Comparison of ENCODE assay signal across 8 cellular contexts in the genomic region with DNA sequence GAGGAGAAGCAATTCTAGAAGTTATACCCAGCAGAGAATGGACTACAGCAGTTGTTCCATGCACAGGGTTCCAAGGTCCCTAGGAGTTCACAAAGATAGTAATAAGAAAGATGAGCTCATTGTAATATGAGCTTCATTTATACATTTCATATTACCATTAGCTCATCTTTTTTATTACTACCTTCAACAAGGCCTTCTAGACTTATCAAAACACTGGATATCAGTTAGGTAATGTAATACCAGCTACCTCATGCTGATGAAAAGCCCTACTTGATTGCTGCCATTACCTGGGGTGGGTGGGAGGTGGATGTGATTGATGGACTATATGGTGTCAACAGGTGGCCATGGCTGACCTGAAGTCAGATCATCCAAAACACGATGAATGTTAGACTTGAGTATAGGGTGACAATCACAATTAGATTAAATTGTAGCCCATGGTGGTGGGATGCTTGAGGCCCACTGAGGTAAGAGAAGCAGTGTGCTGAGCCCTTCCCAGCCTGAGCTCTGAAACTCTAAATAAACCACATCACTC. TPM values are rescaled to one million over a fixed set of nuclear protein-coding genes. Genes with fewer than 3 reads are reported as not detected.
"Had no signal": no experiment of that assay in that cellular context is flagged by ENCODE, and none has a peak within 500 bp of the region (broad histone marks: within the 10 kb centered on the region; RNA-seq: fewer than 3 reads in every experiment).

No MANE protein-coding gene starts in this region.

- H3K27ac ChIP-seq: KMS-11 had no signal

- H3K4me3 ChIP-seq: K562 had no signal

- H3K4me2 ChIP-seq: KMS-11 had no signal

- ATAC-seq: HepG2, K562 had no signal

- DNase-seq: IMR-90, KBM-7, KG1 had no signal

RNA-seq across cellular contexts. Expression of gene SPATA46, which starts 34.1 kb away (rescaled TPM):
- total RNA-seq: HepG2, HT-29, HT1080, IMR-90, K562 had no signal
